ENCODE assay signal across 2 cellular contexts in genomic region chr7:136369225-136369624, GRCh38.
TF ChIP-seq lines count a peak whose summit lies in the region.

No MANE protein-coding gene starts in this region.

TF ChIP-seq in WTC11, 78 proteins besides CTCF, POLR2A, EP300 and RAD21:
- peak; percentile 47 for TF ChIP-seq USF2 (CRISPR knock-in tag; IDR thresholded peaks at IDR 0.05)
- TF ChIP-seq ZNF263 (CRISPR knock-in tag; IDR thresholded peaks at IDR 0.05; ENCODE audit: low read depth): no peak
- no peak for TF ChIP-seq ZSCAN18 (CRISPR knock-in tag; IDR thresholded peaks at IDR 0.05)
- no peak for TF ChIP-seq ZNF671 (CRISPR knock-in tag; IDR thresholded peaks at IDR 0.05)
- TF ChIP-seq ATF3 (CRISPR knock-in tag; conservative IDR thresholded peaks at IDR 0.05): no peak
TF ChIP-seq in WTC11: peak in this region for 1.

TF ChIP-seq in H1, 55 proteins besides CTCF, POLR2A, EP300 and RAD21:
- TF ChIP-seq CEBPB (IDR thresholded peaks at IDR 0.05; ENCODE audit: low read depth, low read length) (peak; percentile 56), EGR1 (IDR thresholded peaks at IDR 0.05; ENCODE audit: borderline replicate concordance, low read depth, low read length) (no peak)
